In the genomic region with DNA sequence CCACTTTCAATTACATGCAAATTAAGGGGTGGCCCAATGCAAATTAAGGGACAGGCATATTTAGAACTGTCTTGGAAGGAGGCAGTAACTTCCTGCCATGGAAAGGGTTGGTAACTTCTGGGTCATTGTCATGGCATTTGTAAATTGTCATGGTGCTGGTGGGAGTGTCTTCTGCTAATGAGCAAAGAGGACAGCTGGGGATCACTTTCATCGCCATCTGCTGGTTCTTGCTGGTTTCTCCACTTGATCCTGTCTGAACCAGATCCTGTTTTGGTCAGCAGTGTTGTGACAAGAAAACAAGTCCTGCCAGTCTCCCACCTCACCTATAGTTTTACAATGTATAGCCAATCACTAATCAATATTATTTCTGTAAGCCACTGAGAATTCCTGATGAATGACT, we compare ENCODE assay signal across 8 cellular contexts. TPM values are rescaled to one million over a fixed set of nuclear protein-coding genes. Genes with fewer than 3 reads are reported as not detected.
DNase-seq lines count a peak whose midpoint lies in the region; ATAC-seq, FAIRE-seq and TF ChIP-seq lines count a peak whose summit lies in the region.

No MANE protein-coding gene starts in this region.

- no peaks in the 10 kb centered on the region for H4K20me1 ChIP-seq in endothelial cell of umbilical vein (replicated peaks; ENCODE audit: control insufficient read depth, extremely low read depth, insufficient read depth, low read length)

- BruUV-seq in endothelial cell of umbilical vein (replicated peaks; lab: Mats Ljungman, UMichigan) = no TSS peak

- H3K9ac ChIP-seq in endothelial cell of umbilical vein (replicated peaks; ENCODE audit: extremely low read depth, insufficient read depth, low read length) = no peak overlapping the region

- H2AFZ ChIP-seq in endothelial cell of umbilical vein (ENCODE audit: low read depth, low read length) = no peak overlapping the region

- DNase-seq in stimulated activated CD4-positive, alpha-beta T cell treated with anti-CD3 and anti-CD28 coated beads, Interleukin-15, amount 100 ng/mL, for 24 hours = peak; percentile 25
- DNase-seq in stimulated activated CD4-positive, alpha-beta T cell treated with anti-CD3 and anti-CD28 coated beads, Interleukin-2, amount 100 ng/mL, for 24 hours = no peak
- DNase-seq in NCI-H524 (lab: John Stamatoyannopoulos, UW) = peak; percentile 77 to 90
- DNase-seq in endothelial cell of umbilical vein (ENCODE audit: low read depth, low spot score) = peak; percentile 49
- DNase-seq in sigmoid colon = no peak
- DNase-seq in NCI-H187 treated with DMSO at 0.1 percent for 48 hours (lab: John Stamatoyannopoulos, UW) = no peak
- no peak for DNase-seq in globus pallidus (ENCODE audit: low spot score)

- intact Hi-C loops in endothelial cell of umbilical vein (cut with micrococcal nuclease) = loop anchor here (1.0 kb wide), 1 partner anchor 11 kb away; no protein-coding TSS in a partner anchor
- intact Hi-C loops in sigmoid colon (cut with DNase I) = no loop called here

- WGBS in sigmoid colon, 2 donors = 14 to 36% methylated on average over 1 of the region's 1 CpG

- H3K4me1 ChIP-seq in endothelial cell of umbilical vein (ENCODE audit: control insufficient read depth, extremely low read depth, insufficient read depth, low read length) = no peaks in the 10 kb centered on the region
- no peaks in the 10 kb centered on the region for H3K4me1 ChIP-seq in sigmoid colon

- peak; percentile 92 for ATAC-seq in HG02852 (IDR thresholded peaks at IDR 0.05; ENCODE audit: unreplicated experiment)

- no peaks in the 10 kb centered on the region for H3K79me2 ChIP-seq in endothelial cell of umbilical vein (ENCODE audit: control insufficient read depth, insufficient read depth, low read length)

- TF ChIP-seq EP300 in sigmoid colon (IDR thresholded peaks at IDR 0.05) = no peak

- peak; percentile 62 for FAIRE-seq in endothelial cell of umbilical vein (lab: Jason Lieb, UNC)

- dilution Hi-C loops in endothelial cell of umbilical vein (cut with MboI; ENCODE audit: extremely low pct_ligation_motif_present, low sequenced_read_pairs) = no loop called here

- H3K9me3 ChIP-seq in endothelial cell of umbilical vein (replicated peaks; ENCODE audit: control insufficient read depth, insufficient read depth, low read length) = no peaks in the 10 kb centered on the region
- no peaks in the 10 kb centered on the region for H3K9me3 ChIP-seq in sigmoid colon

- POLR2A ChIA-PET in endothelial cell of umbilical vein (lab: Charles Lee) = no interaction called here

- TF ChIP-seq CTCF in endothelial cell of umbilical vein (IDR thresholded peaks at IDR 0.05; ENCODE audit: extremely low read depth in 1 of 2, insufficient read depth in 1 of 2, low read depth in 1 of 2, low read length in 2 of 2) (peak; percentile 27 to 58), sigmoid colon (IDR thresholded peaks at IDR 0.05) (no peak)

- no peak overlapping the region for H3K4me2 ChIP-seq in endothelial cell of umbilical vein (ENCODE audit: insufficient read depth, low read length)

- H3K27ac ChIP-seq in endothelial cell of umbilical vein (ENCODE audit: insufficient read depth, low read depth, low read length) (no peak overlapping the region), sigmoid colon (no peak overlapping the region)

- H3K27me3 ChIP-seq in endothelial cell of umbilical vein (ENCODE audit: control insufficient read depth in 2 of 2, insufficient read depth in 2 of 2, low read length in 2 of 2) (peaks cover 2% of the 10 kb centered on the region in 2 experiments), sigmoid colon (no peaks in the 10 kb centered on the region)

- TF ChIP-seq POLR2A in endothelial cell of umbilical vein (IDR thresholded peaks at IDR 0.05; ENCODE audit: low read depth, low read length) (no peak), sigmoid colon (IDR thresholded peaks at IDR 0.05) (no peak)

- H3K9me1 ChIP-seq in endothelial cell of umbilical vein (replicated peaks; ENCODE audit: control insufficient read depth, extremely low read depth, insufficient read depth, low read length) = no peaks in the 10 kb centered on the region

- H3K36me3 ChIP-seq in endothelial cell of umbilical vein (ENCODE audit: control insufficient read depth in 2 of 2, extremely low read depth in 1 of 2, insufficient read depth in 2 of 2, low read length in 2 of 2) (no peaks in the 10 kb centered on the region), sigmoid colon (no peaks in the 10 kb centered on the region)

- CTCF ChIA-PET in endothelial cell of umbilical vein (lab: Charles Lee) = interaction anchor here (0.6 to 6.6 kb wide), 14 partner anchors 9 to 600 kb away, joined by 3 to 83 read pairs (median 4); no protein-coding TSS in a partner anchor

- H3K4me3 ChIP-seq in endothelial cell of umbilical vein (replicated peaks in 1 of 3; ENCODE audit: insufficient read depth in 1 of 3, low read depth in 1 of 3, low read length in 3 of 3) = no peak overlapping the region
- H3K4me3 ChIP-seq in sigmoid colon = no peak overlapping the region

TF ChIP-seq in endothelial cell of umbilical vein, 7 proteins besides CTCF, POLR2A, EP300 and RAD21:
- TF ChIP-seq POLR2AphosphoS5 (IDR thresholded peaks at IDR 0.05; ENCODE audit: insufficient read depth, low read depth, low read length) (no peak), EZH2 (IDR thresholded peaks at IDR 0.05; ENCODE audit: borderline replicate concordance, low read depth, low read length, severe bottlenecking) (no peak), JUN (IDR thresholded peaks at IDR 0.05; ENCODE audit: borderline replicate concordance, insufficient read depth, insufficient read length, low read depth) (no peak), GATA2 (IDR thresholded peaks at IDR 0.05; ENCODE audit: insufficient read depth, insufficient read length, low read depth, low read length) (no peak), FOS (IDR thresholded peaks at IDR 0.05; ENCODE audit: borderline replicate concordance, insufficient read depth, low read length) (no peak), MYC (IDR thresholded peaks at IDR 0.05; ENCODE audit: low read depth, low read length) (no peak)
- TF ChIP-seq, protein P1, sequence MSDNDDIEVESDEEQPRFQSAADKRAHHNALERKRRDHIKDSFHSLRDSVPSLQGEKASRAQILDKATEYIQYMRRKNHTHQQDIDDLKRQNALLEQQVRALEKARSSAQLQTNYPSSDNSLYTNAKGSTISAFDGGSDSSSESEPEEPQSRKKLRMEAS (IDR thresholded peaks at IDR 0.05; ENCODE audit: insufficient read depth, insufficient read length) = no peak

RNA-seq across cellular contexts. Expression of a gene that starts 23.4 kb away (rescaled TPM):
- total RNA-seq in endothelial cell of umbilical vein (not detected in 2 replicates), sigmoid colon (under 1 TPM in 1 of 4 donors, not detected in 3; 0.68 TPM)
- polyA plus RNA-seq in endothelial cell of umbilical vein (not detected in 2 replicates), sigmoid colon (under 1 TPM in 1 of 3 donors, not detected in 2; 0.07 TPM)
- polyA plus RNA-seq in endothelial cell of umbilical vein (2011; cell fraction: cytosol; rRNA removed) = not detected in 2 replicates
- not detected in 2 replicates for polyA plus RNA-seq in endothelial cell of umbilical vein (2011; cell fraction: nucleus; rRNA removed)
- polyA plus RNA-seq in endothelial cell of umbilical vein (2012) = not detected in 2 replicates
- polyA minus RNA-seq in endothelial cell of umbilical vein = not detected in 2 replicates
- not detected for polyA minus RNA-seq in endothelial cell of umbilical vein (2011; cell fraction: cytosol; rRNA and poly(A)+ RNA removed)
- not detected in 2 replicates for polyA minus RNA-seq in endothelial cell of umbilical vein (2011; cell fraction: nucleus; rRNA and poly(A)+ RNA removed)

Comparison
In these comparisons a context has a peak if more than half of its experiments do, and no peak if none do; other contexts are left out.
1. DNase-seq: peak in stimulated activated CD4-positive, alpha-beta T cell treated with anti-CD3 and anti-CD28 coated beads, Interleukin-15, amount 100 ng/mL, for 24 hours (single experiment), NCI-H524 (2 of 2) and endothelial cell of umbilical vein (single experiment); none in stimulated activated CD4-positive, alpha-beta T cell treated with anti-CD3 and anti-CD28 coated beads, Interleukin-2, amount 100 ng/mL, for 24 hours (0 of 2), sigmoid colon (single experiment), NCI-H187 treated with DMSO at 0.1 percent for 48 hours (single experiment) and globus pallidus (single experiment).
2. CTCF ChIP-seq: peak in endothelial cell of umbilical vein (2 of 2); none in sigmoid colon (0 of 4).